Comparison of ENCODE assay signal across 1 cellular context in genomic region chr18:60053747-60054304, GRCh38.
TF ChIP-seq lines count a peak whose summit lies in the region.

No MANE protein-coding gene starts in this region.

TF ChIP-seq in K562, 482 proteins besides CTCF, POLR2A, EP300 and RAD21 (continued from another document and continues in another):
- no peak for TF ChIP-seq E4F1 (CRISPR knock-in tag; IDR thresholded peaks at IDR 0.05; ENCODE audit: borderline replicate concordance)
- TF ChIP-seq ZFP36 (IDR thresholded peaks at IDR 0.05; ENCODE audit: low read depth, low read length, partially characterized antibody), result no peak
- TF ChIP-seq IFI16 (CRISPR knock-in tag; IDR thresholded peaks at IDR 0.05), result no peak
- TF ChIP-seq RBM15 (IDR thresholded peaks at IDR 0.05; ENCODE audit: insufficient read depth, low read length), result no peak
- no peak for TF ChIP-seq SUPT5H (IDR thresholded peaks at IDR 0.05)
- no peak for TF ChIP-seq CBX5 (IDR thresholded peaks at IDR 0.05; ENCODE audit: borderline replicate concordance, low read depth)
- no peak for TF ChIP-seq ZBTB26 (CRISPR knock-in tag; IDR thresholded peaks at IDR 0.05)
- peak; percentile 99 for TF ChIP-seq FOSL1 (tag; conservative IDR thresholded peaks at IDR 0.05)
- no peak for TF ChIP-seq CREB5 (CRISPR knock-in tag; IDR thresholded peaks at IDR 0.05)
- TF ChIP-seq MIER1 (IDR thresholded peaks at IDR 0.05; ENCODE audit: low read depth), result no peak
- no peak for TF ChIP-seq PHB2 (IDR thresholded peaks at IDR 0.05; ENCODE audit: low read depth)
- no peak for TF ChIP-seq ZNF57 (CRISPR knock-in tag; IDR thresholded peaks at IDR 0.05)
- no peak for TF ChIP-seq HSF4 (CRISPR knock-in tag; IDR thresholded peaks at IDR 0.05; ENCODE audit: borderline replicate concordance)
- TF ChIP-seq FOXA3 (CRISPR knock-in tag; conservative IDR thresholded peaks at IDR 0.05 in 1 of 2, IDR thresholded peaks at IDR 0.05 in 1 of 2), result no peak
- TF ChIP-seq XRCC5 (IDR thresholded peaks at IDR 0.05; ENCODE audit: low read depth, low read length), result no peak
- no peak for TF ChIP-seq PREB (CRISPR knock-in tag; IDR thresholded peaks at IDR 0.05)
- TF ChIP-seq ZNF77 (CRISPR knock-in tag; IDR thresholded peaks at IDR 0.05), result no peak
- 0 out of 2 replicates have a peak, but pooled peaks have one; percentile 9 for TF ChIP-seq RAD51 (IDR thresholded peaks at IDR 0.05; ENCODE audit: borderline replicate concordance, low read depth)
- no peak for TF ChIP-seq ZNF584 (CRISPR knock-in tag; IDR thresholded peaks at IDR 0.05; ENCODE audit: low read depth)
- TF ChIP-seq KAT2B (IDR thresholded peaks at IDR 0.05; ENCODE audit: low read depth, low read length), result no peak
- no peak for TF ChIP-seq CBFB (CRISPR knock-in tag; IDR thresholded peaks at IDR 0.05)
- TF ChIP-seq HMGN3 (IDR thresholded peaks at IDR 0.05; ENCODE audit: borderline replicate concordance, extremely low read depth, insufficient read length, low read depth, low read length), result no peak
- no peak for TF ChIP-seq SMAD3 (CRISPR knock-in tag; conservative IDR thresholded peaks at IDR 0.05)
- TF ChIP-seq TCF3 (CRISPR knock-in tag; IDR thresholded peaks at IDR 0.05), result peak; percentile 57
- no peak for TF ChIP-seq MLX (CRISPR knock-in tag; conservative IDR thresholded peaks at IDR 0.05)
- TF ChIP-seq ZNF146 (CRISPR knock-in tag; IDR thresholded peaks at IDR 0.05; ENCODE audit: unreplicated experiment), result no peak
- TF ChIP-seq ADNP (tag; IDR thresholded peaks at IDR 0.05), result no peak
- no peak for TF ChIP-seq ZNF764 (CRISPR knock-in tag; IDR thresholded peaks at IDR 0.05; ENCODE audit: low read depth)
- no peak for TF ChIP-seq ZBTB34 (CRISPR knock-in tag; IDR thresholded peaks at IDR 0.05)
- TF ChIP-seq ARID3A (IDR thresholded peaks at IDR 0.05; ENCODE audit: borderline replicate concordance, low read depth, low read length), result no peak
- TF ChIP-seq MGA (IDR thresholded peaks at IDR 0.05), result peak; percentile 72
- no peak for TF ChIP-seq TCF7L2 (IDR thresholded peaks at IDR 0.05; ENCODE audit: low read depth, low read length)
- TF ChIP-seq ZNF740 (CRISPR knock-in tag; IDR thresholded peaks at IDR 0.05), result no peak
- no peak for TF ChIP-seq ZNF740 (tag; IDR thresholded peaks at IDR 0.05)
